ENCODE assay signal across 9 cellular contexts in the genomic region with DNA sequence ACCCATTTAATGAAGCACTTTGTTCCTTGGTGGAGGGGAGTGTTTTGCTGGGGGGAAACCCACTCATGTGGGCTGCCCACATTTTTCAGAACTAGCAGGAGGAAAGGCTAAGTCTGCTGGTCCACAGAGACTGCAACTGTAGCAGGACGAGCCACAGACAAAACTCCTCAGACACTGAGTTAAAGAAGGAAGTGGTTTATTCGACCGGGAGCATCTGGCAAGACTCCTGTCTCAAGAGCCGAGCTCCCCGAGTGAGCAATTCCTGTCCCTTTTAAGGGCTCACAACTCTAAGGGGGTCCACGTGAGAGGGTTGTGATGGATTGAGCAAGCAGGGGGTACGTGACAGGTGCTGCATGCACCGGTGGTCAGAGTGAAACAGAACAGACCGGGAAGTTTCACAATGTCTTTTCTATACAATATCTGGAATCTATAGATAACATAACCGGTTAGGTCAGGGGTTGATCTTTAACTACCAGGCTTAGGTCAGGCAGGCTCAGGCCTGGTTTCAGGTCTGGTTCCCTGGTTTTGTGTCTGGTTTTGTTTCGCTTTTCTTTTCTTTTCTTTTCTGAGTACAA. TPM values are rescaled to one million over a fixed set of nuclear protein-coding genes. Genes with fewer than 3 reads are reported as not detected.
DNase-seq lines count a peak whose midpoint lies in the region; ATAC-seq and TF ChIP-seq lines count a peak whose summit lies in the region.
"Not testable (repeated sequence)": the region's sequence is repeated elsewhere in the genome, so short reads cannot be mapped to it uniquely, and the experiment has no call there.
"Had no signal": no experiment of that assay in that cellular context is flagged by ENCODE, and none has a peak within 500 bp of the region (broad histone marks: within the 10 kb centered on the region; RNA-seq: fewer than 3 reads in every experiment).

No MANE protein-coding gene starts in this region.

- H3K36me3 ChIP-seq in ACC112 (ENCODE audit: insufficient read depth, low read length); GM23338 (ENCODE audit: insufficient read depth); WERI-Rb-1; muscle layer of colon (ENCODE audit: insufficient read depth, low read length); psoas muscle (ENCODE audit: insufficient read depth in 1 of 2, low read depth in 1 of 2): not testable (repeated sequence)

- not testable (repeated sequence) for TF ChIP-seq CTCF in GM23338 (conservative IDR thresholded peaks at IDR 0.05; ENCODE audit: low read depth in 2 of 2); WERI-Rb-1 (IDR thresholded peaks at IDR 0.05; ENCODE audit: low read depth, low read length); psoas muscle (IDR thresholded peaks at IDR 0.05)

- not testable (repeated sequence) for H3K9me3 ChIP-seq in WERI-Rb-1 (ENCODE audit: severe bottlenecking); muscle layer of colon (ENCODE audit: low read length); psoas muscle

- H3K4me1 ChIP-seq in ACC112 (ENCODE audit: control insufficient read depth, insufficient read depth, low read length, unreplicated experiment); psoas muscle: not testable (repeated sequence)
- H3K4me1 ChIP-seq in GM23338 (ENCODE audit: insufficient read depth): peaks cover 11% of the 10 kb centered on the region; the same call in 1 of the 2 replicates
- peaks cover 13% of the 10 kb centered on the region for H3K4me1 ChIP-seq in muscle layer of colon (ENCODE audit: insufficient read depth, low read length)

- 73 to 79% (median 76%) methylated on average over 11 of the region's 11 CpGs for WGBS in psoas muscle, 3 donors

- H3K27ac Mint-ChIP-seq in GM23338: not testable (repeated sequence)
- peak overlapping the region; percentile 60 for H3K27ac Mint-ChIP-seq in activated naive CD8-positive, alpha-beta T cell treated with anti-CD3 and anti-CD28 coated beads, Interleukin-2, amount 10 ng/mL, durations not matched to agents 7 days and 5 days
- H3K27ac Mint-ChIP-seq in effector memory CD8-positive, alpha-beta T cell: peak overlapping the region; percentile 57 to 66

- not testable (repeated sequence) for H3F3A ChIP-seq in GM23338 (replicated peaks; ENCODE audit: low read depth)

- H3K4me2 ChIP-seq in GM23338: not testable (repeated sequence)

- H3K79me2 ChIP-seq in ACC112 (ENCODE audit: control insufficient read depth, insufficient read depth, low read length, unreplicated experiment) (peaks cover 14% of the 10 kb centered on the region), GM23338 (replicated peaks; ENCODE audit: insufficient read depth) (peaks cover 18% of the 10 kb centered on the region)

- intact Hi-C loops in psoas muscle (cut with DNase I): loop anchor here in 1 of 2 donors (2.0 to 10.0 kb wide), 2 partner anchors 100 to 110 kb away; a partner anchor contains a TSS

- H3K4me3 ChIP-seq in ACC112 (ENCODE audit: low read depth, low read length); GM23338; muscle layer of colon (ENCODE audit: low read depth in 1 of 2, low read length in 2 of 2); psoas muscle: not testable (repeated sequence)
- peak overlapping the region; percentile 71 for H3K4me3 ChIP-seq in WERI-Rb-1 (ENCODE audit: low read depth, low read length)

- POLR2A ChIA-PET in activated naive CD8-positive, alpha-beta T cell treated with anti-CD3 and anti-CD28 coated beads, Interleukin-2, amount 10 ng/mL, durations not matched to agents 7 days and 5 days (lab: Charles Lee): interaction anchor here (1.0 kb wide), 1 partner anchor 240 kb away, joined by 3 read pairs; no protein-coding TSS in a partner anchor

- H2AFZ ChIP-seq in ACC112 (ENCODE audit: low read length, unreplicated experiment) (peak overlapping the region; percentile 73), GM23338 (peak overlapping the region; percentile 100; the same call in 1 of the 2 replicates)

- H3K36me3 Mint-ChIP-seq in GM23338 (ENCODE audit: low read depth): not testable (repeated sequence)
- H3K36me3 Mint-ChIP-seq in activated naive CD8-positive, alpha-beta T cell treated with anti-CD3 and anti-CD28 coated beads, Interleukin-2, amount 10 ng/mL, durations not matched to agents 7 days and 5 days: peaks cover 30% of the 10 kb centered on the region
- H3K36me3 Mint-ChIP-seq in effector memory CD8-positive, alpha-beta T cell (ENCODE audit: insufficient read depth): peaks cover 21% of the 10 kb centered on the region

- H4K20me1 ChIP-seq in GM23338 (replicated peaks; ENCODE audit: insufficient read depth): not testable (repeated sequence)

- H3K4me3 Mint-ChIP-seq in GM23338: not testable (repeated sequence)
- H3K4me3 Mint-ChIP-seq in activated naive CD8-positive, alpha-beta T cell treated with anti-CD3 and anti-CD28 coated beads, Interleukin-2, amount 10 ng/mL, durations not matched to agents 7 days and 5 days: peak overlapping the region; percentile 43
- H3K4me3 Mint-ChIP-seq in effector memory CD8-positive, alpha-beta T cell: peak overlapping the region; percentile 52 to 57

- H3K4me1 Mint-ChIP-seq in GM23338: peaks cover 18% of the 10 kb centered on the region; the same call in 2 of the 3 replicates
- H3K4me1 Mint-ChIP-seq in activated naive CD8-positive, alpha-beta T cell treated with anti-CD3 and anti-CD28 coated beads, Interleukin-2, amount 10 ng/mL, durations not matched to agents 7 days and 5 days: not testable (repeated sequence)
- H3K4me1 Mint-ChIP-seq in effector memory CD8-positive, alpha-beta T cell (ENCODE audit: low read depth in 2 of 2): peaks cover 0 to 18% of the 10 kb centered on the region in 2 donors

- ATAC-seq in GM23338; activated naive CD8-positive, alpha-beta T cell treated with anti-CD3 and anti-CD28 coated beads, Interleukin-2, amount 10 ng/mL, durations not matched to agents 7 days and 5 days (ENCODE audit: low read depth); effector memory CD8-positive, alpha-beta T cell (replicated peaks); psoas muscle: not testable (repeated sequence)

- not testable (repeated sequence) for DNase-seq in GM23338 (ENCODE audit: low spot score); WERI-Rb-1; activated naive CD8-positive, alpha-beta T cell treated with anti-CD3 and anti-CD28 coated beads, Interleukin-2, amount 10 ng/mL, durations not matched to agents 7 days and 5 days; effector memory CD8-positive, alpha-beta T cell; psoas muscle; substantia nigra (lab: John Stamatoyannopoulos, UW)

- not testable (repeated sequence) for H3K9me2 ChIP-seq in GM23338 (ENCODE audit: insufficient read depth)

- H3K9me3 Mint-ChIP-seq in GM23338; effector memory CD8-positive, alpha-beta T cell: not testable (repeated sequence)
- peaks cover 10% of the 10 kb centered on the region for H3K9me3 Mint-ChIP-seq in activated naive CD8-positive, alpha-beta T cell treated with anti-CD3 and anti-CD28 coated beads, Interleukin-2, amount 10 ng/mL, durations not matched to agents 7 days and 5 days

- not testable (repeated sequence) for H3K27me3 Mint-ChIP-seq in GM23338 (ENCODE audit: insufficient read depth, low read depth, poor library complexity); activated naive CD8-positive, alpha-beta T cell treated with anti-CD3 and anti-CD28 coated beads, Interleukin-2, amount 10 ng/mL, durations not matched to agents 7 days and 5 days; effector memory CD8-positive, alpha-beta T cell

- H3K27ac ChIP-seq in ACC112 (ENCODE audit: low read depth, low read length); GM23338 (ENCODE audit: low read depth): not testable (repeated sequence)
- peak overlapping the region; percentile 94 for H3K27ac ChIP-seq in WERI-Rb-1
- peak overlapping the region; percentile 23 for H3K27ac ChIP-seq in muscle layer of colon (ENCODE audit: low read depth, low read length)
- peak overlapping the region; percentile 68 for H3K27ac ChIP-seq in psoas muscle
- H3K27ac ChIP-seq in substantia nigra (ENCODE audit: low read depth, low read length, poor library complexity, severe bottlenecking): peak overlapping the region; percentile 46

- not testable (repeated sequence) for H3K9ac ChIP-seq in muscle layer of colon (ENCODE audit: low read length)

- not testable (repeated sequence) for H3K27me3 ChIP-seq in ACC112 (ENCODE audit: insufficient read depth, low read length); GM23338 (ENCODE audit: insufficient read depth); WERI-Rb-1 (ENCODE audit: insufficient read depth, low read depth, severe bottlenecking); muscle layer of colon (ENCODE audit: control insufficient read depth in 1 of 2, insufficient read depth in 2 of 2, low read length in 2 of 2); psoas muscle (ENCODE audit: insufficient read depth in 3 of 3, low read length in 2 of 3)

RNA-seq across cellular contexts. Expression of a gene that starts 3.1 kb away (rescaled TPM):
- total RNA-seq in GM23338 (2014; rRNA removed; shearing (Covaris generic)): 36.0 and 45.7 TPM in 2 replicates
- polyA plus RNA-seq in GM23338 (2016; fragmentation: Nextera tagmentation; extraction: Ambion mirVana) (18.5 and 21.8 TPM in 2 replicates), psoas muscle (1 to 10 TPM; 2.4 to 6.8 (median 2.5) TPM)
- total RNA-seq in activated naive CD8-positive, alpha-beta T cell treated with anti-CD3 and anti-CD28 coated beads, Interleukin-2, amount 10 ng/mL, durations not matched to agents 7 days and 5 days: 10 to 100 TPM; 13.6 to 17.8 TPM
- 10 to 100 TPM in 1 of 4 donors, 1 to 10 TPM in 3; 7.5 to 12.7 (median 8.2) TPM for total RNA-seq in psoas muscle
- total RNA-seq: Calu3 had no signal
